23 cellular contexts compared by ENCODE assay signal in genomic region chr1:2853711-2854110, GRCh38. TPM values are rescaled to one million over a fixed set of nuclear protein-coding genes. Genes with fewer than 3 reads are reported as not detected.
DNase-seq lines count a peak whose midpoint lies in the region; ATAC-seq, FAIRE-seq and TF ChIP-seq lines count a peak whose summit lies in the region.
"Had no signal": no experiment of that assay in that cellular context is flagged by ENCODE, and none has a peak within 500 bp of the region (broad histone marks: within the 10 kb centered on the region; RNA-seq: fewer than 3 reads in every experiment).

No MANE protein-coding gene starts in this region.

- ATAC-seq in Right ventricle myocardium inferior (peak; percentile 20), left ventricle myocardium superior (no peak), right lobe of liver (no peak), HepG2 (no peak)
- ATAC-seq: CD8-positive, alpha-beta T cell; GM12878; GM23338; HCT116 had no signal

- H2AK5ac ChIP-seq in neuronal stem cell (ENCODE audit: low read depth, low read length) = peak overlapping the region; percentile 40

- no peak overlapping the region for H2BK120ac ChIP-seq in neuronal stem cell (ENCODE audit: low read depth, low read length)

- in situ Hi-C loops in HepG2 (cut with HindIII; ENCODE audit: extremely low pct_ligation_motif_present, low pct_unique_long_range_greater_than_20kb) = no loop called here

- BruUV-seq in HepG2 (replicated peaks; lab: Mats Ljungman, UMichigan) = no TSS peak

- TF ChIP-seq CTCF in right lobe of liver (IDR thresholded peaks at IDR 0.05) = no peak
- TF ChIP-seq CTCF in HepG2 (CRISPR knock-in tag; IDR thresholded peaks at IDR 0.05) = no peak
- no peak for TF ChIP-seq CTCF in spleen (IDR thresholded peaks at IDR 0.05 in 8 of 11, conservative IDR thresholded peaks at IDR 0.05 in 3 of 11)

- H4K8ac ChIP-seq in neuronal stem cell (ENCODE audit: low read depth, low read length) = no peak overlapping the region

- H3K27me3 ChIP-seq in right lobe of liver (no peaks in the 10 kb centered on the region), HepG2 (ENCODE audit: control insufficient read depth in 1 of 2, insufficient read depth in 2 of 2, low read length in 2 of 2) (peaks cover 5 to 74% of the 10 kb centered on the region in 2 experiments; a peak in 4 of 5 replicates), neuronal stem cell (ENCODE audit: control insufficient read depth in 3 of 3, insufficient read depth in 3 of 3, low read depth in 1 of 3, low read length in 3 of 3) (peaks cover 0 to 75% (median 0%) of the 10 kb centered on the region in 3 experiments), spleen (replicated peaks in 1 of 7) (peaks cover 0 to 58% (median 4%) of the 10 kb centered on the region in 7 donors)

- POLR2A ChIA-PET in HepG2 (lab: Yijun Ruan, JAX) = no interaction called here

- H3K79me1 ChIP-seq in neuronal stem cell (ENCODE audit: low read depth, low read length) = no peaks in the 10 kb centered on the region

- H3K18ac ChIP-seq in neuronal stem cell (ENCODE audit: low read length) = peak overlapping the region; percentile 79

- H3K4me1 ChIP-seq in right lobe of liver (no peaks in the 10 kb centered on the region), HepG2 (ENCODE audit: insufficient read depth, low read length) (no peaks in the 10 kb centered on the region), neuronal stem cell (ENCODE audit: control insufficient read depth in 2 of 2, insufficient read depth in 1 of 2, low read depth in 1 of 2, low read length in 2 of 2) (peaks cover 0 to 12% of the 10 kb centered on the region in 2 donors), spleen (no peaks in the 10 kb centered on the region)
- H3K4me1 ChIP-seq: Caco-2 had no signal

- no peak for FAIRE-seq in HepG2 (lab: Jason Lieb, UNC)
- FAIRE-seq: A204.1, G401.6, GM12878, GM19239 had no signal

- H2BK5ac ChIP-seq in neuronal stem cell (ENCODE audit: low read length) = no peak overlapping the region

- TF ChIP-seq RAD21 in HepG2 (CRISPR knock-in tag; IDR thresholded peaks at IDR 0.05) = no peak

- H3K4ac ChIP-seq in neuronal stem cell (ENCODE audit: low read length) = no peak overlapping the region

- DNase-seq in Right ventricle myocardium inferior (ENCODE audit: missing footprints) (no peak), left ventricle myocardium superior (no peak), right lobe of liver (peak in 2 of 3 donors; percentile 9 to 33), HepG2 (ENCODE audit: low spot score) (no peak), neuronal stem cell (ENCODE audit: low spot score) (no peak), spleen (peak; percentile 50), GF-D8 (lab: John Stamatoyannopoulos, UW) (no peak), hippocampal formation (lab: John Stamatoyannopoulos, UW) (no peak)
- DNase-seq: Caco-2; CD4-positive, CD25-positive, alpha-beta regulatory T cell; CD8-positive, alpha-beta T cell; DMS153; DND-41; H9 had no signal

- peak overlapping the region; percentile 56 for H4K91ac ChIP-seq in neuronal stem cell (ENCODE audit: low read depth, low read length, poor library complexity)

- H3K36me3 ChIP-seq in right lobe of liver = no peaks in the 10 kb centered on the region
- no peaks in the 10 kb centered on the region for H3K36me3 ChIP-seq in HepG2 (replicated peaks in 1 of 2; ENCODE audit: control insufficient read depth in 1 of 2, insufficient read depth in 2 of 2, low read length in 2 of 2)
- no peaks in the 10 kb centered on the region for H3K36me3 ChIP-seq in neuronal stem cell (replicated peaks in 1 of 2; ENCODE audit: control insufficient read depth in 2 of 2, insufficient read depth in 2 of 2, low read length in 2 of 2)
- no peaks in the 10 kb centered on the region for H3K36me3 ChIP-seq in spleen
- H3K36me3 ChIP-seq: BLaER1 had no signal

- H2BK15ac ChIP-seq in neuronal stem cell (ENCODE audit: low read length) = no peak overlapping the region

- intact Hi-C loops in Right ventricle myocardium inferior (cut with DNase I) (no loop called here), left ventricle myocardium superior (cut with micrococcal nuclease) (no loop called here), right lobe of liver (cut with DNase I) (no loop called here), HepG2 (cut with micrococcal nuclease; ENCODE audit: unreplicated experiment) (no loop called here), spleen (cut with DNase I; ENCODE audit: low total_unique reads) (no loop called here)

- H3K4me2 ChIP-seq in HepG2 (ENCODE audit: low read depth, low read length) (no peak overlapping the region), neuronal stem cell (ENCODE audit: insufficient read depth, low read length, poor library complexity, severe bottlenecking) (no peak overlapping the region)
- H3K4me2 ChIP-seq: BLaER1, GM23338 had no signal

- H3K9me3 ChIP-seq in right lobe of liver (no peaks in the 10 kb centered on the region), HepG2 (ENCODE audit: low read length) (no peaks in the 10 kb centered on the region), neuronal stem cell (replicated peaks in 1 of 2; ENCODE audit: control insufficient read depth in 2 of 2, insufficient read depth in 1 of 2, low read depth in 1 of 2, low read length in 2 of 2) (peaks cover 0 to 5% of the 10 kb centered on the region in 2 donors), spleen (no peaks in the 10 kb centered on the region)
- H3K9me3 ChIP-seq: BLaER1, Caco-2 had no signal

- no peak overlapping the region for H2BK12ac ChIP-seq in neuronal stem cell (ENCODE audit: low read length)

- no peak for TF ChIP-seq EP300 in HepG2 (IDR thresholded peaks at IDR 0.05; ENCODE audit: low read depth in 2 of 2, low read length in 2 of 2)
- no peak for TF ChIP-seq EP300 in HepG2 (CRISPR knock-in tag; IDR thresholded peaks at IDR 0.05; ENCODE audit: borderline replicate concordance)

- 47% methylated on average over 6 of the region's 9 CpGs for WGBS in right lobe of liver (ENCODE audit: insufficient coverage, low coverage, low lambda C conversion rate, missing lambda C conversion rate)
- 6% methylated on average over 4 of the region's 9 CpGs for WGBS in HepG2 (ENCODE audit: low lambda C conversion rate)
- no CpG with 5 or more reads among the region's 9 CpGs for WGBS in neuronal stem cell (ENCODE audit: extremely low coverage in 2 of 2, insufficient read length in 2 of 2, insufficient replicate concordance in 1 of 2), 2 donors
- 83 to 88% (median 85%) methylated on average over 4 to 9 of the region's 9 CpGs for WGBS in spleen, 5 donors

- H2AFZ ChIP-seq in HepG2 (ENCODE audit: low read length) = no peak overlapping the region
- no peak overlapping the region for H2AFZ ChIP-seq in neuronal stem cell (ENCODE audit: low read length)
- H2AFZ ChIP-seq: GM23338 had no signal

- H3K27ac ChIP-seq in right lobe of liver (no peak overlapping the region), HepG2 (ENCODE audit: extremely low read length, insufficient read depth, low read length) (no peak overlapping the region), neuronal stem cell (replicated peaks; ENCODE audit: low read length) (no peak overlapping the region), spleen (no peak overlapping the region)
- H3K27ac ChIP-seq: 22Rv1, BLaER1, C4-2B had no signal

- no peaks in the 10 kb centered on the region for H3K79me2 ChIP-seq in HepG2 (ENCODE audit: insufficient read depth, low read length)

- CTCF ChIA-PET in HepG2 (lab: Yijun Ruan, JAX; ENCODE audit: low intra/inter-chr PET ratio, low total read pairs) = no interaction called here

- TF ChIP-seq POLR2A in right lobe of liver (IDR thresholded peaks at IDR 0.05) = no peak
- no peak for TF ChIP-seq POLR2A in HepG2 (IDR thresholded peaks at IDR 0.05; ENCODE audit: insufficient read depth in 1 of 2, low read depth in 2 of 2, low read length in 2 of 2)
- no peak for TF ChIP-seq POLR2A in spleen (IDR thresholded peaks at IDR 0.05)

- no peaks in the 10 kb centered on the region for H4K20me1 ChIP-seq in HepG2 (ENCODE audit: insufficient read depth, low read length)
- H4K20me1 ChIP-seq: BLaER1 had no signal

- no peak overlapping the region for H3K4me3 ChIP-seq in right lobe of liver
- no peak overlapping the region for H3K4me3 ChIP-seq in HepG2 (replicated peaks in 1 of 3; ENCODE audit: insufficient read depth in 1 of 3, low read depth in 2 of 3, low read length in 3 of 3)
- no peak overlapping the region for H3K4me3 ChIP-seq in neuronal stem cell (ENCODE audit: low read length in 2 of 2)
- no peak overlapping the region for H3K4me3 ChIP-seq in spleen
- H3K4me3 ChIP-seq: BLaER1, GM12878, GM23338 had no signal

- peak overlapping the region; percentile 92 for H3K14ac ChIP-seq in neuronal stem cell (ENCODE audit: low read length)

- H3K9ac ChIP-seq in HepG2 (ENCODE audit: insufficient read depth, low read depth, low read length) = no peak overlapping the region
- H3K9ac ChIP-seq in neuronal stem cell (ENCODE audit: low read depth, low read length, poor library complexity) = no peak overlapping the region
- H3K9ac ChIP-seq: BLaER1 had no signal

- peak overlapping the region; percentile 5 for H3K23ac ChIP-seq in neuronal stem cell (ENCODE audit: low read depth, low read length, poor library complexity)

RNA-seq across cellular contexts. Expression of gene TTC34, which starts 52.2 kb away (rescaled TPM):
- total RNA-seq in Right ventricle myocardium inferior (0.70 TPM), left ventricle myocardium superior (0.59 TPM), right lobe of liver (under 1 TPM in 5 of 6 experiments, not detected in 1; 0.06 to 0.23 (median 0.18) TPM), HepG2 (2016; rRNA removed; fragmentation: Illumina TruSeq; extraction: Trizol) (0.07 TPM in 1 of 2 replicates, not detected in the other), spleen (1 to 10 TPM in 6 of 7 donors, under 1 TPM in 1; 0.64 to 2.8 (median 1.8) TPM)
- not detected in 2 replicates for total RNA-seq in HepG2 (2016; cell fraction: cytosol; rRNA removed; fragmentation: Illumina TruSeq; extraction: Trizol; ENCODE audit: low read depth)
- total RNA-seq in HepG2 (2016; cell fraction: insoluble cytoplasmic fraction; rRNA removed; fragmentation: Illumina TruSeq; extraction: Trizol) = 0.09 TPM in 1 of 2 replicates, not detected in the other
- total RNA-seq in HepG2 (2016; cell fraction: membrane; rRNA removed; fragmentation: Illumina TruSeq; extraction: Trizol) = 0.03 TPM in 1 of 2 replicates, not detected in the other
- 0.22 and 0.31 TPM in 2 replicates for total RNA-seq in HepG2 (2016; cell fraction: nucleus; rRNA removed; fragmentation: Illumina TruSeq; extraction: Trizol)
- polyA plus RNA-seq in HepG2 (2011; rRNA removed) (0.11 and 0.13 TPM in 2 replicates), spleen (under 1 TPM; 0.09 to 0.51 (median 0.13) TPM)
- 0.01 and 0.03 TPM in 2 replicates for polyA plus RNA-seq in HepG2 (2011; cell fraction: cytosol; rRNA removed)
- polyA plus RNA-seq in HepG2 (2011; cell fraction: nucleus; rRNA removed) = 1.1 and 1.5 TPM in 2 replicates
- 0.08 and 0.16 TPM in 2 replicates for polyA plus RNA-seq in HepG2 (2012)
- polyA plus RNA-seq in HepG2 (2016; cell fraction: cytosol; fragmentation: Illumina TruSeq; extraction: Trizol; ENCODE audit: low read depth) = 0.01 TPM in 1 of 2 replicates, not detected in the other
- 0.03 and 0.05 TPM in 2 replicates for polyA plus RNA-seq in HepG2 (2016; cell fraction: insoluble cytoplasmic fraction; fragmentation: Illumina TruSeq; extraction: Trizol; ENCODE audit: low read depth)
- polyA plus RNA-seq in HepG2 (2016; cell fraction: membrane; fragmentation: Illumina TruSeq; extraction: Trizol; ENCODE audit: low read depth) = 0.03 TPM in 1 of 2 replicates, not detected in the other
- polyA plus RNA-seq in HepG2 (2016; cell fraction: nucleus; fragmentation: Illumina TruSeq; extraction: Trizol; ENCODE audit: insufficient read depth, low read depth) = 0.33 and 0.36 TPM in 2 replicates
- polyA minus RNA-seq in HepG2 (2011; rRNA and poly(A)+ RNA removed; ENCODE audit: low replicate concordance) = 0.84 and 0.87 TPM in 2 replicates
- polyA minus RNA-seq in HepG2 (2011; cell fraction: cytosol; rRNA and poly(A)+ RNA removed) = 0.09 and 0.10 TPM in 2 replicates
- polyA minus RNA-seq in HepG2 (2011; cell fraction: nucleus; rRNA and poly(A)+ RNA removed) = 1.7 and 2.5 TPM in 2 replicates
- polyA plus RNA-seq in neuronal stem cell (2013, experiment 1 of 2) = 0.39 TPM
- 0.35 TPM for polyA plus RNA-seq in neuronal stem cell (2013, experiment 2 of 2)

Comparison
In these comparisons a context has a peak if more than half of its experiments do, and no peak if none do; other contexts are left out.
1. DNase-seq: peak in right lobe of liver (2 of 3) and spleen (single experiment); none in Right ventricle myocardium inferior (single experiment), left ventricle myocardium superior (single experiment), HepG2 (single experiment), neuronal stem cell (single experiment), GF-D8 (single experiment) and hippocampal formation (0 of 2).